Comparison of ENCODE assay signal across 8 cellular contexts in genomic region chr14:103872492-103873113, GRCh38. TPM values are rescaled to one million over a fixed set of nuclear protein-coding genes. Genes with fewer than 3 reads are reported as not detected.
DNase-seq lines count a peak whose midpoint lies in the region; TF ChIP-seq lines count a peak whose summit lies in the region.

No MANE protein-coding gene starts in this region.

- H3K4me2 ChIP-seq in SU-DHL-6 (ENCODE audit: low read depth, low read length, poor library complexity, severe bottlenecking) = peak overlapping the region; percentile 70

- no peaks in the 10 kb centered on the region for H3F3A ChIP-seq in SU-DHL-6 (ENCODE audit: insufficient read depth)

- peak overlapping the region; percentile 91 for H3K27ac Mint-ChIP-seq in activated CD4-positive, alpha-beta T cell treated with anti-CD3 and anti-CD28 coated beads, Interleukin-2, amount 10 ng/mL, durations not matched to agents 7 days and 5 days
- H3K27ac Mint-ChIP-seq in immature natural killer cell (peak overlapping the region in 3 of 6 donors; percentile 35 to 55 (median 42)), HFFc6 (no peak overlapping the region)

- TF ChIP-seq CTCF in SU-DHL-6 (IDR thresholded peaks at IDR 0.05; ENCODE audit: insufficient read depth, low read length, poor library complexity, severe bottlenecking) (no peak), testis (IDR thresholded peaks at IDR 0.05) (no peak), HFFc6 (IDR thresholded peaks at IDR 0.05) (no peak)

- no peaks in the 10 kb centered on the region for H3K79me2 ChIP-seq in SU-DHL-6 (ENCODE audit: insufficient read depth, low read length)

- 64 to 66% methylated on average over 10 to 12 of the region's 12 CpGs for WGBS in testis, 2 donors

- peak overlapping the region; percentile 78 for H3K4me3 Mint-ChIP-seq in activated CD4-positive, alpha-beta T cell treated with anti-CD3 and anti-CD28 coated beads, Interleukin-2, amount 10 ng/mL, durations not matched to agents 7 days and 5 days
- peak overlapping the region; percentile 69 to 83 (median 74) for H3K4me3 Mint-ChIP-seq in immature natural killer cell
- H3K4me3 Mint-ChIP-seq in HFFc6 = no peak overlapping the region

- H3K27me3 Mint-ChIP-seq in activated CD4-positive, alpha-beta T cell treated with anti-CD3 and anti-CD28 coated beads, Interleukin-2, amount 10 ng/mL, durations not matched to agents 7 days and 5 days = no peaks in the 10 kb centered on the region
- H3K27me3 Mint-ChIP-seq in immature natural killer cell (ENCODE audit: low read depth in 3 of 3) (peaks cover 0 to 2% (median 0%) of the 10 kb centered on the region in 3 donors), HFFc6 (ENCODE audit: insufficient read depth) (peaks cover 3% of the 10 kb centered on the region; the same call in 1 of the 2 replicates)

- H2AFZ ChIP-seq in SU-DHL-6 (ENCODE audit: low read depth, low read length, severe bottlenecking) = peak overlapping the region; percentile 97

- H3K36me3 ChIP-seq in SU-DHL-6 (ENCODE audit: low read length) = no peaks in the 10 kb centered on the region
- no peaks in the 10 kb centered on the region for H3K36me3 ChIP-seq in testis (ENCODE audit: low read depth, missing control alignments)

- H3K9me3 ChIP-seq in SU-DHL-6 (ENCODE audit: insufficient read depth, low read length) (no peaks in the 10 kb centered on the region), testis (no peaks in the 10 kb centered on the region)

- no peaks in the 10 kb centered on the region for H3K9me3 Mint-ChIP-seq in activated CD4-positive, alpha-beta T cell treated with anti-CD3 and anti-CD28 coated beads, Interleukin-2, amount 10 ng/mL, durations not matched to agents 7 days and 5 days
- no peaks in the 10 kb centered on the region for H3K9me3 Mint-ChIP-seq in immature natural killer cell
- H3K9me3 Mint-ChIP-seq in HFFc6 = no peaks in the 10 kb centered on the region

- H3K4me3 ChIP-seq in SU-DHL-6 (ENCODE audit: insufficient read depth, low read length, poor library complexity, severe bottlenecking) = peak overlapping the region; percentile 52
- peak overlapping the region; percentile 31 to 54 for H3K4me3 ChIP-seq in testis

- no peaks in the 10 kb centered on the region for H3K9me2 ChIP-seq in SU-DHL-6 (replicated peaks; ENCODE audit: insufficient read depth, low read length)

- no peak for DNase-seq in activated CD4-positive, alpha-beta T cell treated with anti-CD3 and anti-CD28 coated beads, Interleukin-2, amount 10 ng/mL, durations not matched to agents 7 days and 5 days
- no peak for DNase-seq in activated CD4-positive, alpha-beta T cell treated with anti-CD3 and anti-CD28 coated beads, Interleukin-2, amount 50 U/mL, for 4 hours
- DNase-seq in immature natural killer cell (peak in 2 of 3 donors; percentile 10 to 17), testis (no peak), amygdala (lab: John Stamatoyannopoulos, UW) (no peak), HFFc6 (no peak), nucleus accumbens (lab: John Stamatoyannopoulos, UW) (no peak)

- peak overlapping the region; percentile 59 for H3K9ac ChIP-seq in SU-DHL-6 (ENCODE audit: low read length)

- no peaks in the 10 kb centered on the region for H4K20me1 ChIP-seq in SU-DHL-6 (ENCODE audit: low read depth, low read length)

- no peak for TF ChIP-seq POLR2A in testis (IDR thresholded peaks at IDR 0.05)

- no peaks in the 10 kb centered on the region for H3K36me3 Mint-ChIP-seq in activated CD4-positive, alpha-beta T cell treated with anti-CD3 and anti-CD28 coated beads, Interleukin-2, amount 10 ng/mL, durations not matched to agents 7 days and 5 days (ENCODE audit: low read depth)
- no peaks in the 10 kb centered on the region for H3K36me3 Mint-ChIP-seq in immature natural killer cell
- H3K36me3 Mint-ChIP-seq in HFFc6 (ENCODE audit: low read depth) = no peaks in the 10 kb centered on the region

- no peaks in the 10 kb centered on the region for H3K4me1 ChIP-seq in testis

- intact Hi-C loops in testis (cut with DNase I; ENCODE audit: low total_unique reads) = no loop called here

- CTCF ChIA-PET in activated CD4-positive, alpha-beta T cell treated with anti-CD3 and anti-CD28 coated beads, Interleukin-2, amount 10 ng/mL, durations not matched to agents 7 days and 5 days (lab: Charles Lee) = no interaction called here

- H3K4me1 Mint-ChIP-seq in activated CD4-positive, alpha-beta T cell treated with anti-CD3 and anti-CD28 coated beads, Interleukin-2, amount 10 ng/mL, durations not matched to agents 7 days and 5 days = peaks cover 16% of the 10 kb centered on the region
- H3K4me1 Mint-ChIP-seq in immature natural killer cell (peaks cover 6 to 8% of the 10 kb centered on the region in 2 donors), HFFc6 (ENCODE audit: low read depth) (no peaks in the 10 kb centered on the region)

- POLR2A ChIA-PET in activated CD4-positive, alpha-beta T cell treated with anti-CD3 and anti-CD28 coated beads, Interleukin-2, amount 10 ng/mL, durations not matched to agents 7 days and 5 days (lab: Charles Lee) = no interaction called here

- H3K27ac ChIP-seq in SU-DHL-6 (ENCODE audit: low read depth, low read length) = no peak overlapping the region
- H3K27ac ChIP-seq in testis = no peak overlapping the region

- no peaks in the 10 kb centered on the region for H3K27me3 ChIP-seq in SU-DHL-6 (ENCODE audit: low read length)
- H3K27me3 ChIP-seq in testis = no peaks in the 10 kb centered on the region

RNA-seq across cellular contexts. Expression of gene PPP1R13B, which starts 25.2 kb away (rescaled TPM):
- 10 to 100 TPM; 11.6 to 12.0 TPM for total RNA-seq in activated CD4-positive, alpha-beta T cell treated with anti-CD3 and anti-CD28 coated beads, Interleukin-2, amount 10 ng/mL, durations not matched to agents 7 days and 5 days
- polyA plus RNA-seq in immature natural killer cell (1 to 10 TPM in 2 of 3 donors, under 1 TPM in 1; 0.85 to 6.7 (median 4.1) TPM), testis (ENCODE audit: insufficient read depth, low read depth, low replicate concordance) (89.2 TPM)
- 10 to 100 TPM; 73.1 to 82.4 TPM for total RNA-seq in testis
- 1 to 10 TPM; 5.1 to 6.2 (median 5.5) TPM for total RNA-seq in HFFc6 (2021; fragmentation: NEBNext Ultra II Directional; extraction: Animal tissue kit (Norgen Biotek cat#: 25700))

RNA-seq across cellular contexts. Expression of gene TDRD9, which starts 55.7 kb away (rescaled TPM):
- total RNA-seq in activated CD4-positive, alpha-beta T cell treated with anti-CD3 and anti-CD28 coated beads, Interleukin-2, amount 10 ng/mL, durations not matched to agents 7 days and 5 days = under 1 TPM; 0.60 to 0.62 TPM
- polyA plus RNA-seq in immature natural killer cell = 1 to 10 TPM; 1.2 to 2.8 (median 1.2) TPM
- total RNA-seq in testis = 10 to 100 TPM; 41.8 to 68.5 TPM
- 72.8 TPM for polyA plus RNA-seq in testis (ENCODE audit: insufficient read depth, low read depth, low replicate concordance)
- total RNA-seq in HFFc6 (2021; fragmentation: NEBNext Ultra II Directional; extraction: Animal tissue kit (Norgen Biotek cat#: 25700)) = not detected

Comparison
In these comparisons a context has a peak if more than half of its experiments do, and no peak if none do; other contexts are left out.
1. DNase-seq: peak in immature natural killer cell (2 of 3); none in activated CD4-positive, alpha-beta T cell treated with anti-CD3 and anti-CD28 coated beads, Interleukin-2, amount 10 ng/mL, durations not matched to agents 7 days and 5 days (single experiment), activated CD4-positive, alpha-beta T cell treated with anti-CD3 and anti-CD28 coated beads, Interleukin-2, amount 50 U/mL, for 4 hours (0 of 2), testis (single experiment), amygdala (0 of 56), HFFc6 (single experiment) and nucleus accumbens (0 of 56).
2. RNA of gene PPP1R13B, which starts 25.2 kb away (total RNA-seq): 73.1 to 82.4 TPM in testis; 11.6 to 12.0 TPM in activated CD4-positive, alpha-beta T cell treated with anti-CD3 and anti-CD28 coated beads, Interleukin-2, amount 10 ng/mL, durations not matched to agents 7 days and 5 days and 5.1 to 6.2 TPM in HFFc6; every median in the first group is over 4 times any median in the second.
3. RNA of gene TDRD9, which starts 55.7 kb away (total RNA-seq): 41.8 to 68.5 TPM in testis; 0.60 to 0.62 TPM in activated CD4-positive, alpha-beta T cell treated with anti-CD3 and anti-CD28 coated beads, Interleukin-2, amount 10 ng/mL, durations not matched to agents 7 days and 5 days and not detected in HFFc6; every median in the first group is over 10 times any median in the second.